Comparison of ENCODE assay signal across 3 cellular contexts in genomic region chr4:118821590-118822293, GRCh38.
TF ChIP-seq lines count a peak whose summit lies in the region.

No MANE protein-coding gene starts in this region.

TF ChIP-seq in SK-N-SH, 30 proteins besides CTCF, POLR2A, EP300 and RAD21 (continued from another document):
- no peak for TF ChIP-seq REST (IDR thresholded peaks at IDR 0.05; ENCODE audit: low read depth, low read length)
- TF ChIP-seq ZBTB33 (IDR thresholded peaks at IDR 0.05; ENCODE audit: borderline replicate concordance, low read depth): no peak
- TF ChIP-seq TAF1 (IDR thresholded peaks at IDR 0.05; ENCODE audit: borderline replicate concordance, low read depth, low read length): no peak
- no peak for TF ChIP-seq PBX3 (IDR thresholded peaks at IDR 0.05)
- TF ChIP-seq TEAD4 (IDR thresholded peaks at IDR 0.05; ENCODE audit: borderline replicate concordance, insufficient read depth): no peak

TF ChIP-seq in SK-N-SH treated with all-trans-retinoic acid at 6 μM for 48 hours, 23 proteins besides CTCF, POLR2A, EP300 and RAD21:
- TF ChIP-seq TSHZ2 (CRISPR knock-in tag; IDR thresholded peaks at IDR 0.05) (no peak), CSDC2 (CRISPR knock-in tag; IDR thresholded peaks at IDR 0.05) (no peak)

TF ChIP-seq in liver, 16 proteins besides CTCF, POLR2A, EP300 and RAD21:
- TF ChIP-seq REST (IDR thresholded peaks at IDR 0.05) (peak; percentile 35), GABPA (IDR thresholded peaks at IDR 0.05 in 1 of 2, conservative IDR thresholded peaks at IDR 0.05 in 1 of 2) (no peak), HNF4G (IDR thresholded peaks at IDR 0.05) (peak; percentile 88), MAX (IDR thresholded peaks at IDR 0.05) (peak; percentile 97), FOXA1 (IDR thresholded peaks at IDR 0.05) (peak; percentile 22), HNF4A (conservative IDR thresholded peaks at IDR 0.05) (peak; percentile 92 to 98), FOXA2 (IDR thresholded peaks at IDR 0.05) (peak; percentile 73), RXRA (IDR thresholded peaks at IDR 0.05) (peak; percentile 70 to 81), ATF3 (IDR thresholded peaks at IDR 0.05) (peak; percentile 81), EGR1 (IDR thresholded peaks at IDR 0.05; ENCODE audit: low read depth in 2 of 2) (no peak), NR2F2 (IDR thresholded peaks at IDR 0.05) (no peak), TAF1 (conservative IDR thresholded peaks at IDR 0.05) (no peak), ZBTB33 (IDR thresholded peaks at IDR 0.05) (peak; percentile 51), JUND (IDR thresholded peaks at IDR 0.05) (peak; percentile 83 to 84), SP1 (IDR thresholded peaks at IDR 0.05) (peak; percentile 80), YY1 (IDR thresholded peaks at IDR 0.05) (peak; percentile 81)
